22 cellular contexts compared by ENCODE assay signal in genomic region chr5:125603321-125603720, GRCh38.
"Had no signal": no experiment of that assay in that cellular context is flagged by ENCODE, and none has a peak within 500 bp of the region (broad histone marks: within the 10 kb centered on the region; RNA-seq: fewer than 3 reads in every experiment).

No MANE protein-coding gene starts in this region.

- H3K4me2 ChIP-seq: hepatocyte had no signal

- H3K4me3 ChIP-seq: ascending aorta, hepatocyte, testis, uterus had no signal

- H3K27me3 ChIP-seq: ascending aorta, hepatocyte, neutrophil, testis, uterus had no signal

- H3K4me1 ChIP-seq: ascending aorta, parathyroid adenoma, testis, uterus had no signal

- DNase-seq: activated CD4-positive, CD25-positive, alpha-beta regulatory T cell treated with anti-CD3 and anti-CD28 coated beads, Interleukin-2, amount 50 U/mL, for 72 hours; activated gamma-delta T cell treated with Interleukin-2 at 50 U/mL for 16 hours; activated T-cell treated with anti-CD3 and anti-CD28 coated beads, Interleukin-2, amount 50 U/mL, for 1 hour; dermis blood vessel endothelial cell; effector CD8-positive, alpha-beta T cell; glutamatergic neuron; left ventricle myocardium superior; midbrain; stimulated activated CD4-positive, alpha-beta T cell treated with anti-CD3 and anti-CD28 coated beads, Interleukin-2, amount 100 ng/mL, for 48 hours; stimulated activated CD8-positive, alpha-beta memory T cell treated with anti-CD3 and anti-CD28 coated beads, Interleukin-4, amount 100 ng/mL, for 48 hours; stimulated activated naive B cell treated with anti-CD40 and anti-IgM and Interleukin-4, amounts not matched to agents 10 μg/mL and 1 μg/mL and 100 μg/mL, for 72 hours; T-cell; testis; trophoblast cell; uterus; WERI-Rb-1 had no signal

- H3K27ac ChIP-seq: ascending aorta, hepatocyte, neutrophil, parathyroid adenoma, testis, uterus, WERI-Rb-1 had no signal

- ATAC-seq: left ventricle myocardium superior; natural killer cell treated with Interleukin-12 subunit alpha and Interleukin-12 subunit beta and Interleukin-15 and Interleukin-18, amount 100 ng/mL, for 72 hours; sciatic nerve; stimulated activated naive B cell treated with anti-CD40 and anti-IgM and Interleukin-4, amounts not matched to agents 10 μg/mL and 1 μg/mL and 100 μg/mL, for 72 hours; T-cell had no signal

- H3K79me2 ChIP-seq: hepatocyte, parathyroid adenoma had no signal

- H2AFZ ChIP-seq: hepatocyte, parathyroid adenoma had no signal

- H3K36me3 ChIP-seq: ascending aorta, neutrophil, uterus, WERI-Rb-1 had no signal

- H3K9me3 ChIP-seq: ascending aorta, neutrophil, testis, uterus had no signal
